27 cellular contexts compared by ENCODE assay signal in the genomic region with DNA sequence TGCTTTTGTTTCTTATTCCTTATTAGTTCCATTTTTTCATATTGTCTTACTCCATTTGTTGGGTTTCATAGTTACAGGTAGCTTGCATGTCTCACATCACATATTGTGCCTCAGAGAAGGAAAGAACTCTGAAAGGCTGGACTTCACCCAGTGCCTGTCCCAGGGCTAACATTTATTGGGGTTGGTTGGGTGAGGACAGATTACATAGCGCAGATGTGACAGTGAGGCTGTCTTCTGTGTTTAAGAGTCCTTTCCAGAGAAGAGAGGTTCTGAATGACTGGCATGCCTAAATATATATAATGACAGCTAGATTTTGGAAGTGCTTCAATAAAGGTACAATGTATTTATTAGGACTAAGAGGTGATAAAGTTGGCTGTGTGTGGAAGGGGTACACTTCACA. TPM values are rescaled to one million over a fixed set of nuclear protein-coding genes. Genes with fewer than 3 reads are reported as not detected.
DNase-seq lines count a peak whose midpoint lies in the region; ATAC-seq and TF ChIP-seq lines count a peak whose summit lies in the region.
"Had no signal": no experiment of that assay in that cellular context is flagged by ENCODE, and none has a peak within 500 bp of the region (broad histone marks: within the 10 kb centered on the region; RNA-seq: fewer than 3 reads in every experiment).

No MANE protein-coding gene starts in this region.

- no peak overlapping the region for H3K4me3 ChIP-seq in CD4-positive, alpha-beta memory T cell (ENCODE audit: low read length in 2 of 2)
- H3K4me3 ChIP-seq: PC-9, right lobe of liver had no signal

- peak overlapping the region; percentile 98 for H3K4me3 Mint-ChIP-seq in activated naive CD8-positive, alpha-beta T cell
- H3K4me3 Mint-ChIP-seq in activated naive CD8-positive, alpha-beta T cell treated with anti-CD3 and anti-CD28 coated beads, Interleukin-2, amount 50 U/mL, for 24 hours, result no peak overlapping the region
- peak overlapping the region in 4 of 8 donors; percentile 14 to 68 (median 30) for H3K4me3 Mint-ChIP-seq in CD4-positive, alpha-beta memory T cell
- H3K4me3 Mint-ChIP-seq in T-helper 17 cell, result no peak overlapping the region
- peak overlapping the region in 6 of 10 donors; percentile 23 to 98 (median 76) for H3K4me3 Mint-ChIP-seq in naive thymus-derived CD8-positive, alpha-beta T cell

- no peaks in the 10 kb centered on the region for H3K9me3 Mint-ChIP-seq in activated naive CD8-positive, alpha-beta T cell (ENCODE audit: low read depth)
- no peaks in the 10 kb centered on the region for H3K9me3 Mint-ChIP-seq in activated naive CD8-positive, alpha-beta T cell treated with anti-CD3 and anti-CD28 coated beads, Interleukin-2, amount 50 U/mL, for 24 hours
- peaks cover 0 to 4% (median 0%) of the 10 kb centered on the region in 8 donors for H3K9me3 Mint-ChIP-seq in CD4-positive, alpha-beta memory T cell
- no peaks in the 10 kb centered on the region for H3K9me3 Mint-ChIP-seq in naive thymus-derived CD8-positive, alpha-beta T cell

- H3K36me3 Mint-ChIP-seq in activated naive CD8-positive, alpha-beta T cell, result peaks cover 13% of the 10 kb centered on the region
- H3K36me3 Mint-ChIP-seq in activated naive CD8-positive, alpha-beta T cell treated with anti-CD3 and anti-CD28 coated beads, Interleukin-2, amount 50 U/mL, for 24 hours (ENCODE audit: low read depth), result peaks cover 44% of the 10 kb centered on the region
- H3K36me3 Mint-ChIP-seq in CD4-positive, alpha-beta memory T cell, result peaks cover 32 to 42% of the 10 kb centered on the region in 2 donors
- H3K36me3 Mint-ChIP-seq in T-helper 17 cell (ENCODE audit: low read depth), result peaks cover 10% of the 10 kb centered on the region
- peaks cover 0 to 51% (median 20%) of the 10 kb centered on the region in 3 donors for H3K36me3 Mint-ChIP-seq in naive thymus-derived CD8-positive, alpha-beta T cell

- CTCF ChIA-PET in CD4-positive, alpha-beta memory T cell (lab: Charles Lee; ENCODE audit: partially characterized antibody), result no interaction called here

- no peaks in the 10 kb centered on the region for H3K9me3 ChIP-seq in CD4-positive, alpha-beta memory T cell (ENCODE audit: control insufficient read depth in 1 of 2, low read length in 2 of 2)
- no peaks in the 10 kb centered on the region for H3K9me3 ChIP-seq in T-helper 17 cell (ENCODE audit: control insufficient read depth, low read length, poor library complexity, severe bottlenecking)
- H3K9me3 ChIP-seq: right lobe of liver had no signal

- POLR2A ChIA-PET in CD4-positive, alpha-beta memory T cell (lab: Charles Lee; ENCODE audit: partially characterized antibody), result no interaction called here
- POLR2A ChIA-PET in naive thymus-derived CD8-positive, alpha-beta T cell (lab: Charles Lee), result no interaction called here

- no peak for TF ChIP-seq CTCF in GM20000 (IDR thresholded peaks at IDR 0.05; ENCODE audit: extremely low read depth, missing control alignments)

- intact Hi-C loops in CD4-positive, alpha-beta memory T cell (cut with micrococcal nuclease), result loop anchor here (5.0 kb wide), 2 partner anchors 701 to 1624 kb away; a partner anchor contains a TSS

- no peak overlapping the region for H3K27ac Mint-ChIP-seq in activated naive CD8-positive, alpha-beta T cell
- H3K27ac Mint-ChIP-seq in activated naive CD8-positive, alpha-beta T cell treated with anti-CD3 and anti-CD28 coated beads, Interleukin-2, amount 50 U/mL, for 24 hours, result no peak overlapping the region
- peak overlapping the region in 4 of 7 donors; percentile 39 to 93 (median 60) for H3K27ac Mint-ChIP-seq in CD4-positive, alpha-beta memory T cell
- H3K27ac Mint-ChIP-seq in T-helper 17 cell, result peak overlapping the region; percentile 94
- H3K27ac Mint-ChIP-seq in naive thymus-derived CD8-positive, alpha-beta T cell, result peak overlapping the region in 6 of 10 donors; percentile 2 to 58 (median 33)

- peaks cover 54% of the 10 kb centered on the region for H3K4me1 Mint-ChIP-seq in activated naive CD8-positive, alpha-beta T cell (ENCODE audit: low read depth)
- peaks cover 32% of the 10 kb centered on the region for H3K4me1 Mint-ChIP-seq in activated naive CD8-positive, alpha-beta T cell treated with anti-CD3 and anti-CD28 coated beads, Interleukin-2, amount 50 U/mL, for 24 hours
- peaks cover 29 to 49% (median 38%) of the 10 kb centered on the region in 4 donors for H3K4me1 Mint-ChIP-seq in CD4-positive, alpha-beta memory T cell
- H3K4me1 Mint-ChIP-seq in T-helper 17 cell, result peaks cover 26% of the 10 kb centered on the region
- peaks cover 17 to 55% (median 46%) of the 10 kb centered on the region in 4 donors for H3K4me1 Mint-ChIP-seq in naive thymus-derived CD8-positive, alpha-beta T cell

- DNase-seq in activated naive CD8-positive, alpha-beta T cell treated with anti-CD3 and anti-CD28 coated beads, Interleukin-2, amount 50 U/mL, for 24 hours, result no peak
- no peak for DNase-seq in CD4-positive, alpha-beta memory T cell
- DNase-seq in T-helper 17 cell (no peak), GM20000 (ENCODE audit: low spot score) (no peak), OCI-M1 (lab: John Stamatoyannopoulos, UW) (no peak)
- DNase-seq in naive thymus-derived CD8-positive, alpha-beta T cell, result no peak
- DNase-seq: activated CD4-positive, alpha-beta T cell treated with anti-CD3 and anti-CD28 coated beads for 4 hours; activated gamma-delta T cell treated with Interleukin-2 at 50 U/mL for 16 hours; DMS 273 treated with DMSO at 0.1 percent for 48 hours; dorsolateral prefrontal cortex; foreskin melanocyte; H7; NCI-H1436; NCI-H2081 treated with DMSO at 0.1 percent for 48 hours; NCI-H2227 treated with DMSO at 0.1 percent for 48 hours; NCI-H526 treated with DMSO at 0.1 percent for 48 hours; PC-9; posterior cingulate gyrus; right lobe of liver; stimulated activated CD4-positive, alpha-beta T cell treated with anti-CD3 and anti-CD28 coated beads, Interleukin-4, amount 100 ng/mL, for 24 hours; substantia nigra; T1000; trophoblast cell had no signal

- H3K36me3 ChIP-seq in CD4-positive, alpha-beta memory T cell (ENCODE audit: insufficient read depth, low read length), result peaks cover 3% of the 10 kb centered on the region

- H3K27me3 Mint-ChIP-seq in activated naive CD8-positive, alpha-beta T cell, result no peaks in the 10 kb centered on the region
- H3K27me3 Mint-ChIP-seq in activated naive CD8-positive, alpha-beta T cell treated with anti-CD3 and anti-CD28 coated beads, Interleukin-2, amount 50 U/mL, for 24 hours, result peaks cover 1% of the 10 kb centered on the region
- H3K27me3 Mint-ChIP-seq in CD4-positive, alpha-beta memory T cell, result no peaks in the 10 kb centered on the region
- peaks cover 8% of the 10 kb centered on the region for H3K27me3 Mint-ChIP-seq in T-helper 17 cell
- H3K27me3 Mint-ChIP-seq in naive thymus-derived CD8-positive, alpha-beta T cell, result peaks cover 2 to 9% (median 6%) of the 10 kb centered on the region in 5 donors

- H3K27me3 ChIP-seq in CD4-positive, alpha-beta memory T cell (ENCODE audit: insufficient read depth, low read length), result no peaks in the 10 kb centered on the region
- H3K27me3 ChIP-seq: dorsolateral prefrontal cortex, right lobe of liver had no signal

- peaks cover 22% of the 10 kb centered on the region for H3K4me1 ChIP-seq in CD4-positive, alpha-beta memory T cell (ENCODE audit: insufficient read depth, low read length)

- ATAC-seq in activated naive CD8-positive, alpha-beta T cell treated with anti-CD3 and anti-CD28 coated beads, Interleukin-2, amount 50 U/mL, for 24 hours, result no peak
- ATAC-seq in T-helper 17 cell, result no peak
- ATAC-seq in naive thymus-derived CD8-positive, alpha-beta T cell, result no peak
- no peak for ATAC-seq in GM18520 (IDR thresholded peaks at IDR 0.05; ENCODE audit: unreplicated experiment)
- ATAC-seq: right lobe of liver had no signal

- H3K27ac ChIP-seq in CD4-positive, alpha-beta memory T cell (ENCODE audit: low read depth, low read length), result no peak overlapping the region
- H3K27ac ChIP-seq: dorsolateral prefrontal cortex, KMS-11, PC-9, right lobe of liver, VCaP had no signal

RNA-seq across cellular contexts. Expression of a gene that starts 2.7 kb away (rescaled TPM):
- 10 to 100 TPM; 39.8 to 45.3 TPM for total RNA-seq in CD4-positive, alpha-beta memory T cell
- 10 to 100 TPM; 23.4 to 34.2 TPM for polyA plus RNA-seq in CD4-positive, alpha-beta memory T cell
- 10 to 100 TPM; 30.4 to 39.3 TPM for total RNA-seq in T-helper 17 cell
- 10 to 100 TPM; 34.8 to 40.2 TPM for total RNA-seq in naive thymus-derived CD8-positive, alpha-beta T cell
- polyA plus RNA-seq in naive thymus-derived CD8-positive, alpha-beta T cell, result 10 to 100 TPM; 18.8 to 36.0 (median 24.8) TPM

Comparison
In these comparisons a context has a peak if more than half of its experiments do, and no peak if none do; other contexts are left out.
1. H3K4me3 Mint-ChIP-seq: peak in activated naive CD8-positive, alpha-beta T cell (single experiment) and naive thymus-derived CD8-positive, alpha-beta T cell (6 of 10); none in activated naive CD8-positive, alpha-beta T cell treated with anti-CD3 and anti-CD28 coated beads, Interleukin-2, amount 50 U/mL, for 24 hours (single experiment) and T-helper 17 cell (single experiment).
2. H3K27ac Mint-ChIP-seq: peak in CD4-positive, alpha-beta memory T cell (4 of 7), T-helper 17 cell (single experiment) and naive thymus-derived CD8-positive, alpha-beta T cell (6 of 10); none in activated naive CD8-positive, alpha-beta T cell (single experiment) and activated naive CD8-positive, alpha-beta T cell treated with anti-CD3 and anti-CD28 coated beads, Interleukin-2, amount 50 U/mL, for 24 hours (single experiment).